Comparison of ENCODE assay signal across 12 cellular contexts in genomic region chr12:99959549-99960170, GRCh38. TPM values are rescaled to one million over a fixed set of nuclear protein-coding genes. Genes with fewer than 3 reads are reported as not detected.
A peak's percentile ranks its signal among the peaks of the same experiment; 100 is the strongest.
DNase-seq lines count a peak whose midpoint lies in the region; ATAC-seq, FAIRE-seq and TF ChIP-seq lines count a peak whose summit lies in the region.
"Had no signal": no experiment of that assay in that cellular context is flagged by ENCODE, and none has a peak within 500 bp of the region (broad histone marks: within the 10 kb centered on the region; RNA-seq: fewer than 3 reads in every experiment).

No MANE protein-coding gene starts in this region.

- no peak overlapping the region for H2BK12ac ChIP-seq in mesenchymal stem cell (ENCODE audit: low read length in 2 of 2)

- no peak overlapping the region for H3K27ac ChIP-seq in mesenchymal stem cell (ENCODE audit: low read length, poor library complexity, severe bottlenecking)
- H3K27ac ChIP-seq in gastroesophageal sphincter, result no peak overlapping the region

- in situ Hi-C loops in G401 (cut with HindIII; ENCODE audit: low sequenced_read_pairs), result no loop called here

- H2AK5ac ChIP-seq in mesenchymal stem cell (ENCODE audit: low read length, severe bottlenecking), result no peak overlapping the region

- TF ChIP-seq POLR2A in GM18505 (IDR thresholded peaks at IDR 0.05; ENCODE audit: borderline replicate concordance, extremely low read depth, insufficient read depth, insufficient read length) (no peak), gastroesophageal sphincter (IDR thresholded peaks at IDR 0.05) (no peak)

- ATAC-seq in WTC11 (no peak), GM18505 (IDR thresholded peaks at IDR 0.05; ENCODE audit: unreplicated experiment) (no peak), gastroesophageal sphincter (no peak)

- H4K91ac ChIP-seq in mesenchymal stem cell (ENCODE audit: low read length), result no peak overlapping the region

- H3K4ac ChIP-seq in mesenchymal stem cell (ENCODE audit: low read depth in 1 of 2, low read length in 2 of 2), result no peak overlapping the region

- TF ChIP-seq CTCF in bronchial epithelial cell (IDR thresholded peaks at IDR 0.05; ENCODE audit: insufficient read depth, low read length, severe bottlenecking) (no peak), WTC11 (IDR thresholded peaks at IDR 0.05) (no peak), gastroesophageal sphincter (IDR thresholded peaks at IDR 0.05) (no peak)

- no peaks in the 10 kb centered on the region for H3K9me3 ChIP-seq in mesenchymal stem cell (ENCODE audit: control insufficient read depth, low read length)
- H3K9me3 ChIP-seq in gastroesophageal sphincter, result no peaks in the 10 kb centered on the region

- H3K27me3 Mint-ChIP-seq in WTC11 (ENCODE audit: low read depth), result no peaks in the 10 kb centered on the region

- H3K9ac ChIP-seq in mesenchymal stem cell (ENCODE audit: low read length), result peak overlapping the region; percentile 54

- 75% methylated on average over 1 of the region's 4 CpGs for WGBS in mesenchymal stem cell
- 25 to 36% methylated on average over 3 to 4 of the region's 4 CpGs for WGBS in gastroesophageal sphincter (ENCODE audit: low coverage in 1 of 2), 2 donors

- no peak overlapping the region for H2BK120ac ChIP-seq in mesenchymal stem cell (ENCODE audit: low read depth, low read length)

- no peak overlapping the region for H4K8ac ChIP-seq in mesenchymal stem cell (ENCODE audit: low read length)

- peaks cover 2% of the 10 kb centered on the region; the same call in 1 of the 2 replicates for H3K4me1 Mint-ChIP-seq in WTC11

- POLR2A ChIA-PET in WTC11 (lab: Charles Lee), result no interaction called here

- H3K27me3 ChIP-seq in bronchial epithelial cell (ENCODE audit: control insufficient read depth, insufficient read depth, low read length) (peaks cover 17% of the 10 kb centered on the region), mesenchymal stem cell (ENCODE audit: control insufficient read depth in 1 of 2, insufficient read depth in 1 of 2, low read length in 2 of 2) (no peaks in the 10 kb centered on the region), gastroesophageal sphincter (no peaks in the 10 kb centered on the region)

- no peak overlapping the region for H3K14ac ChIP-seq in mesenchymal stem cell (ENCODE audit: low read length in 2 of 2)

- TF ChIP-seq EP300 in gastroesophageal sphincter (IDR thresholded peaks at IDR 0.05), result no peak

- H3K36me3 ChIP-seq in bronchial epithelial cell (ENCODE audit: control insufficient read depth, insufficient read depth, low read length), result no peaks in the 10 kb centered on the region
- H3K36me3 ChIP-seq in mesenchymal stem cell (ENCODE audit: control insufficient read depth in 1 of 2, insufficient read depth in 2 of 2, low read depth in 1 of 2, low read length in 2 of 2), result no peaks in the 10 kb centered on the region
- no peaks in the 10 kb centered on the region for H3K36me3 ChIP-seq in gastroesophageal sphincter

- H3K4me2 ChIP-seq in mesenchymal stem cell (ENCODE audit: low read length, poor library complexity, severe bottlenecking), result no peak overlapping the region

- H3K4me3 ChIP-seq in bronchial epithelial cell (ENCODE audit: low read depth, low read length) (no peak overlapping the region), mesenchymal stem cell (ENCODE audit: insufficient read depth in 1 of 2, low read depth in 1 of 2, low read length in 2 of 2) (peak overlapping the region in 1 of 2 experiments; percentile 16), gastroesophageal sphincter (no peak overlapping the region)

- H3K18ac ChIP-seq in mesenchymal stem cell (ENCODE audit: low read depth in 1 of 2, low read length in 2 of 2), result no peak overlapping the region

- no peaks in the 10 kb centered on the region for H3K4me1 ChIP-seq in mesenchymal stem cell (ENCODE audit: control insufficient read depth, insufficient read depth, low read depth, low read length)
- peaks cover 0 to 6% (median 0%) of the 10 kb centered on the region in 3 donors for H3K4me1 ChIP-seq in gastroesophageal sphincter

- H2BK15ac ChIP-seq in mesenchymal stem cell (ENCODE audit: low read depth, poor library complexity, severe bottlenecking), result no peak overlapping the region

- H3K36me3 Mint-ChIP-seq in WTC11, result no peaks in the 10 kb centered on the region

- CTCF ChIA-PET in WTC11 (lab: Charles Lee), result no interaction called here

- H3K79me1 ChIP-seq in mesenchymal stem cell (replicated peaks; ENCODE audit: low read length, poor library complexity, severe bottlenecking), result no peaks in the 10 kb centered on the region

- no peak overlapping the region for H3K27ac Mint-ChIP-seq in WTC11

- no peak overlapping the region for H2AFZ ChIP-seq in mesenchymal stem cell (ENCODE audit: low read depth, low read length)

- H3K23ac ChIP-seq in mesenchymal stem cell (ENCODE audit: low read length in 2 of 2), result no peak overlapping the region

- FAIRE-seq in bronchial epithelial cell (lab: Jason Lieb, UNC), result no peak
- FAIRE-seq: D721Med had no signal

- no peak overlapping the region for H3K4me3 Mint-ChIP-seq in WTC11

- peak; percentile 94 for DNase-seq in G401 (ENCODE audit: low spot score)
- peak; percentile 66 to 87 for DNase-seq in NCI-H524 (lab: John Stamatoyannopoulos, UW)
- peak; percentile 93 for DNase-seq in bronchial epithelial cell (ENCODE audit: low read depth)
- DNase-seq in mesenchymal stem cell, result peak; percentile 47
- no peak for DNase-seq in effector CD4-positive, alpha-beta T cell
- DNase-seq in WTC11 (ENCODE audit: low spot score), result no peak
- DNase-seq: activated CD8-positive, alpha-beta memory T cell treated with anti-CD3 and anti-CD28 coated beads, Interleukin-2, amount 50 U/mL, for 4 hours; hippocampal formation; NCI-H226 had no signal

- no peaks in the 10 kb centered on the region for H3K9me3 Mint-ChIP-seq in WTC11

- no peak overlapping the region for H2BK5ac ChIP-seq in mesenchymal stem cell (ENCODE audit: low read depth, low read length, poor library complexity, severe bottlenecking)

TF ChIP-seq in WTC11, 78 proteins besides CTCF, POLR2A, EP300 and RAD21:
- TF ChIP-seq ETV6 (CRISPR knock-in tag; IDR thresholded peaks at IDR 0.05), result no peak
- TF ChIP-seq NFE2L1 (CRISPR knock-in tag; IDR thresholded peaks at IDR 0.05), result no peak
- TF ChIP-seq CREB1 (CRISPR knock-in tag; IDR thresholded peaks at IDR 0.05), result no peak
- TF ChIP-seq, protein P1, sequence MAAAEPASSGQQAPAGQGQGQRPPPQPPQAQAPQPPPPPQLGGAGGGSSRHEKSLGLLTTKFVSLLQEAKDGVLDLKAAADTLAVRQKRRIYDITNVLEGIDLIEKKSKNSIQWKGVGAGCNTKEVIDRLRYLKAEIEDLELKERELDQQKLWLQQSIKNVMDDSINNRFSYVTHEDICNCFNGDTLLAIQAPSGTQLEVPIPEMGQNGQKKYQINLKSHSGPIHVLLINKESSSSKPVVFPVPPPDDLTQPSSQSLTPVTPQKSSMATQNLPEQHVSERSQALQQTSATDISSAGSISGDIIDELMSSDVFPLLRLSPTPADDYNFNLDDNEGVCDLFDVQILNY (CRISPR knock-in tag; IDR thresholded peaks at IDR 0.05), result no peak
- no peak for TF ChIP-seq ZNF121 (CRISPR knock-in tag; IDR thresholded peaks at IDR 0.05)
- no peak for TF ChIP-seq PRDM15 (CRISPR knock-in tag; IDR thresholded peaks at IDR 0.05)

RNA-seq across cellular contexts. Expression of gene ANKS1B, which starts 25.1 kb away (rescaled TPM):
- not detected in 2 replicates for total RNA-seq in G401 (2014; rRNA removed; shearing (Covaris generic))
- total RNA-seq in bronchial epithelial cell, result 0.26 and 0.38 TPM in 2 replicates
- 0.37 TPM for polyA plus RNA-seq in mesenchymal stem cell (2013, experiment 1 of 2)
- polyA plus RNA-seq in mesenchymal stem cell (2013, experiment 2 of 2), result 0.75 TPM
- total RNA-seq in WTC11 (2021), result 5.4 to 6.7 TPM (median 5.8 TPM) in 3 replicates
- total RNA-seq in gastroesophageal sphincter, result 10 to 100 TPM in 3 of 4 donors, 1 to 10 TPM in 1; 9.9 to 31.1 (median 21.4) TPM

Comparison
In these comparisons a context has a peak if more than half of its experiments do, and no peak if none do; other contexts are left out.
1. DNase-seq: peak in G401 (single experiment), NCI-H524 (2 of 2), bronchial epithelial cell (single experiment) and mesenchymal stem cell (single experiment); none in effector CD4-positive, alpha-beta T cell (single experiment) and WTC11 (single experiment).